In the genomic region with DNA sequence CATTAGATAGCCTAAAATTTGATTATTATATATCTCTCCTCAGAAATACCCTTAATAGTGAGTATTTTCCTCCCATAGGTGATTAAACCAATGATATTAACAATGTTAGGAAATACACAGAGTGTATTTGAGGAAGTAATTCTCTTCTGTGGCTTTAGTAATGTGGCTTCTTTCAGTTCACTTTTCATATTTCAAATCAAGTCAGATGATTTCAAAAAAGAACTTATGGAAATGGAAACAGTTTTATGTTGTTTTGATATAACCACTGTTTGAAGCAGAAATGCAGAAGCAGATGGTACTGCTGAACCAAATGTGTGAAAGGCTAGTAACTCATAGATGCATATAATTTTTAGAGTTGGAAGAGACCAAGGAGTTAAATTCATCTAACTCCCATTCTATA, we compare ENCODE assay signal across 16 cellular contexts. TPM values are rescaled to one million over a fixed set of nuclear protein-coding genes. Genes with fewer than 3 reads are reported as not detected.
DNase-seq lines count a peak whose midpoint lies in the region; ATAC-seq and TF ChIP-seq lines count a peak whose summit lies in the region.
"Had no signal": no experiment of that assay in that cellular context is flagged by ENCODE, and none has a peak within 500 bp of the region (broad histone marks: within the 10 kb centered on the region; RNA-seq: fewer than 3 reads in every experiment).

No MANE protein-coding gene starts in this region.

- H3K4me2 ChIP-seq in Karpas-422 (ENCODE audit: low read depth, low read length, poor library complexity, severe bottlenecking): peak overlapping the region; percentile 11
- H3K4me2 ChIP-seq in GM23338: no peak overlapping the region

- no peaks in the 10 kb centered on the region for H3K9me3 Mint-ChIP-seq in stimulated activated memory B cell treated with anti-CD40 and anti-IgM and Interleukin-4, amounts not matched to agents 10 μg/mL and 1 μg/mL and 100 μg/mL, for 72 hours
- H3K9me3 Mint-ChIP-seq in GM23338: peaks cover 11% of the 10 kb centered on the region; the same call in 2 of the 3 replicates

- DNase-seq in Karpas-422: peak; percentile 65
- DNase-seq in spleen: no peak
- DNase-seq in GM23338 (ENCODE audit: low spot score): no peak
- DNase-seq in T-helper 1 cell: no peak
- DNase-seq: activated CD8-positive, alpha-beta memory T cell treated with anti-CD3 and anti-CD28 coated beads, Interleukin-2, amount 10 ng/mL, durations not matched to agents 7 days and 5 days; dorsolateral prefrontal cortex; foreskin keratinocyte; H7; islet precursor cell; NCI-H1436; right cardiac atrium; T1000 had no signal

- H3K27ac ChIP-seq in Karpas-422 (ENCODE audit: low read length) (no peak overlapping the region), spleen (peak overlapping the region in 2 of 8 donors; percentile 17 to 19), GM23338 (ENCODE audit: low read depth) (no peak overlapping the region)
- H3K27ac ChIP-seq: dorsolateral prefrontal cortex, foreskin keratinocyte had no signal

- H2AFZ ChIP-seq in Karpas-422 (ENCODE audit: low read length): peak overlapping the region; percentile 16; the same call in 1 of the 2 replicates
- no peak overlapping the region for H2AFZ ChIP-seq in GM23338

- H3K36me3 Mint-ChIP-seq in stimulated activated memory B cell treated with anti-CD40 and anti-IgM and Interleukin-4, amounts not matched to agents 10 μg/mL and 1 μg/mL and 100 μg/mL, for 72 hours: no peaks in the 10 kb centered on the region
- peaks cover 6% of the 10 kb centered on the region; the same call in 2 of the 3 replicates for H3K36me3 Mint-ChIP-seq in GM23338 (ENCODE audit: low read depth)
- H3K36me3 Mint-ChIP-seq: activated CD8-positive, alpha-beta memory T cell treated with anti-CD3 and anti-CD28 coated beads, Interleukin-2, amount 10 ng/mL, durations not matched to agents 7 days and 5 days had no signal

- H3K27me3 ChIP-seq in Karpas-422 (ENCODE audit: low read length) (no peaks in the 10 kb centered on the region), spleen (replicated peaks in 1 of 7) (peaks cover 0 to 9% (median 0%) of the 10 kb centered on the region in 7 donors), GM23338 (ENCODE audit: insufficient read depth) (no peaks in the 10 kb centered on the region)
- H3K27me3 ChIP-seq: dorsolateral prefrontal cortex, foreskin keratinocyte had no signal

- peaks cover 69% of the 10 kb centered on the region for H3K4me1 Mint-ChIP-seq in stimulated activated memory B cell treated with anti-CD40 and anti-IgM and Interleukin-4, amounts not matched to agents 10 μg/mL and 1 μg/mL and 100 μg/mL, for 72 hours
- H3K4me1 Mint-ChIP-seq in GM23338: no peaks in the 10 kb centered on the region
- H3K4me1 Mint-ChIP-seq: activated CD8-positive, alpha-beta memory T cell treated with anti-CD3 and anti-CD28 coated beads, Interleukin-2, amount 10 ng/mL, durations not matched to agents 7 days and 5 days had no signal

- no peaks in the 10 kb centered on the region for H3F3A ChIP-seq in GM23338 (replicated peaks; ENCODE audit: low read depth)

- no peak overlapping the region for H3K4me3 Mint-ChIP-seq in stimulated activated memory B cell treated with anti-CD40 and anti-IgM and Interleukin-4, amounts not matched to agents 10 μg/mL and 1 μg/mL and 100 μg/mL, for 72 hours
- H3K4me3 Mint-ChIP-seq in GM23338: no peak overlapping the region
- H3K4me3 Mint-ChIP-seq: activated CD8-positive, alpha-beta memory T cell treated with anti-CD3 and anti-CD28 coated beads, Interleukin-2, amount 10 ng/mL, durations not matched to agents 7 days and 5 days had no signal

- H3K4me3 ChIP-seq in Karpas-422 (ENCODE audit: low read length) (no peak overlapping the region), spleen (no peak overlapping the region), GM23338 (no peak overlapping the region)
- H3K4me3 ChIP-seq: dorsolateral prefrontal cortex had no signal

- no peaks in the 10 kb centered on the region for H4K20me1 ChIP-seq in Karpas-422 (ENCODE audit: insufficient read depth, low read depth, low read length)
- H4K20me1 ChIP-seq in GM23338 (replicated peaks; ENCODE audit: insufficient read depth): no peaks in the 10 kb centered on the region

- intact Hi-C loops in spleen (cut with DNase I; ENCODE audit: low total_unique reads): no loop called here

- H3K4me1 ChIP-seq in Karpas-422 (ENCODE audit: low read length) (peaks cover 27% of the 10 kb centered on the region), spleen (peaks cover 0 to 36% (median 13%) of the 10 kb centered on the region in 6 donors), GM23338 (ENCODE audit: insufficient read depth) (no peaks in the 10 kb centered on the region)

- H3K79me2 ChIP-seq in Karpas-422 (ENCODE audit: low read length) (no peaks in the 10 kb centered on the region), GM23338 (replicated peaks; ENCODE audit: insufficient read depth) (no peaks in the 10 kb centered on the region)

- H3K9ac ChIP-seq in Karpas-422 (ENCODE audit: low read length): no peak overlapping the region

- H3K9me2 ChIP-seq in Karpas-422 (replicated peaks; ENCODE audit: insufficient read depth, low read length) (no peaks in the 10 kb centered on the region; the same call in 1 of the 2 replicates), GM23338 (ENCODE audit: insufficient read depth) (no peaks in the 10 kb centered on the region)

- ATAC-seq in GM18868 (IDR thresholded peaks at IDR 0.05; ENCODE audit: unreplicated experiment) (peak; percentile 83), HG02642 (IDR thresholded peaks at IDR 0.05; ENCODE audit: poor library complexity, unreplicated experiment) (peak; percentile 56), GM23338 (no peak)
- ATAC-seq in stimulated activated memory B cell treated with anti-CD40 and anti-IgM and Interleukin-4, amounts not matched to agents 10 μg/mL and 1 μg/mL and 100 μg/mL, for 72 hours: peak; percentile 87
- ATAC-seq: activated CD8-positive, alpha-beta memory T cell treated with anti-CD3 and anti-CD28 coated beads, Interleukin-2, amount 10 ng/mL, durations not matched to agents 7 days and 5 days; foreskin keratinocyte; right cardiac atrium had no signal

- H3K27me3 Mint-ChIP-seq in stimulated activated memory B cell treated with anti-CD40 and anti-IgM and Interleukin-4, amounts not matched to agents 10 μg/mL and 1 μg/mL and 100 μg/mL, for 72 hours: no peaks in the 10 kb centered on the region
- peaks cover 2% of the 10 kb centered on the region for H3K27me3 Mint-ChIP-seq in GM23338 (ENCODE audit: insufficient read depth, low read depth, poor library complexity)

- TF ChIP-seq CTCF in spleen (IDR thresholded peaks at IDR 0.05 in 8 of 11, conservative IDR thresholded peaks at IDR 0.05 in 3 of 11) (no peak), GM23338 (conservative IDR thresholded peaks at IDR 0.05; ENCODE audit: low read depth in 2 of 2) (no peak)

- H3K36me3 ChIP-seq in Karpas-422 (ENCODE audit: insufficient read depth, low read length) (no peaks in the 10 kb centered on the region), spleen (no peaks in the 10 kb centered on the region), GM23338 (ENCODE audit: insufficient read depth) (no peaks in the 10 kb centered on the region)

- TF ChIP-seq POLR2A in spleen (IDR thresholded peaks at IDR 0.05): no peak

- H3K9me3 ChIP-seq in Karpas-422 (ENCODE audit: low read length) (no peaks in the 10 kb centered on the region), spleen (peaks cover 0 to 4% (median 0%) of the 10 kb centered on the region in 8 donors)

- no peak overlapping the region for H3K27ac Mint-ChIP-seq in stimulated activated memory B cell treated with anti-CD40 and anti-IgM and Interleukin-4, amounts not matched to agents 10 μg/mL and 1 μg/mL and 100 μg/mL, for 72 hours
- H3K27ac Mint-ChIP-seq in GM23338: no peak overlapping the region
- H3K27ac Mint-ChIP-seq: activated CD8-positive, alpha-beta memory T cell treated with anti-CD3 and anti-CD28 coated beads, Interleukin-2, amount 10 ng/mL, durations not matched to agents 7 days and 5 days had no signal

RNA-seq across cellular contexts. Expression of gene GPR33, which starts 1.8 kb away (rescaled TPM):
- not detected in 2 replicates for total RNA-seq in Karpas-422 (2014; rRNA removed; shearing (Covaris generic); ENCODE audit: low replicate concordance)
- total RNA-seq in spleen: not detected
- polyA plus RNA-seq in spleen: not detected
- not detected in 2 replicates for total RNA-seq in GM23338 (2014; rRNA removed; shearing (Covaris generic))
- not detected in 2 replicates for polyA plus RNA-seq in GM23338 (2016; fragmentation: Nextera tagmentation; extraction: Ambion mirVana)
- total RNA-seq: activated CD8-positive, alpha-beta memory T cell treated with anti-CD3 and anti-CD28 coated beads, Interleukin-2, amount 10 ng/mL, durations not matched to agents 7 days and 5 days; dorsolateral prefrontal cortex; foreskin keratinocyte; H7; myocyte; right cardiac atrium had no signal
- polyA plus RNA-seq: foreskin keratinocyte, right cardiac atrium had no signal

RNA-seq across cellular contexts. Expression of gene DTD2, which starts 32.4 kb away (rescaled TPM):
- 54.7 and 86.1 TPM in 2 replicates for total RNA-seq in Karpas-422 (2014; rRNA removed; shearing (Covaris generic); ENCODE audit: low replicate concordance)
- total RNA-seq in spleen: 10 to 100 TPM; 14.2 to 27.7 (median 18.3) TPM
- polyA plus RNA-seq in spleen (10 to 100 TPM in 1 of 3 donors, 1 to 10 TPM in 2; 5.6 to 15.4 (median 9.8) TPM), GM23338 (2016; fragmentation: Nextera tagmentation; extraction: Ambion mirVana) (6.3 and 8.6 TPM in 2 replicates)
- total RNA-seq in GM23338 (2014; rRNA removed; shearing (Covaris generic)): 37.5 and 39.0 TPM in 2 replicates
